In genomic region chr2:233566141-233566956, GRCh38 we compare ENCODE assay signal across 1 cellular context.
A peak's percentile ranks its signal among the peaks of the same experiment; 100 is the strongest.
TF ChIP-seq lines count a peak whose summit lies in the region.

TSS of gene USP40 (minus strand) at chr2:233566782. CDS start at chr2:233565554, 1,228 bp downstream.

TF ChIP-seq in Ishikawa, 13 proteins besides CTCF, POLR2A, EP300 and RAD21 (continued from another document):
- TF ChIP-seq NFIC (IDR thresholded peaks at IDR 0.05) (peak; percentile 58; the same call in 1 of the 2 replicates), TCF12 (IDR thresholded peaks at IDR 0.05; ENCODE audit: low read depth) (0 out of 2 replicates have a peak, but pooled peaks have one; percentile 61), REST (IDR thresholded peaks at IDR 0.05; ENCODE audit: low read depth) (no peak), FOXM1 (IDR thresholded peaks at IDR 0.05; ENCODE audit: borderline replicate concordance, low read depth) (no peak), ZBTB7A (IDR thresholded peaks at IDR 0.05; ENCODE audit: low read depth) (no peak), CEBPB (IDR thresholded peaks at IDR 0.05) (0 out of 2 replicates have a peak, but pooled peaks have one; percentile 37)
